In the genomic region with DNA sequence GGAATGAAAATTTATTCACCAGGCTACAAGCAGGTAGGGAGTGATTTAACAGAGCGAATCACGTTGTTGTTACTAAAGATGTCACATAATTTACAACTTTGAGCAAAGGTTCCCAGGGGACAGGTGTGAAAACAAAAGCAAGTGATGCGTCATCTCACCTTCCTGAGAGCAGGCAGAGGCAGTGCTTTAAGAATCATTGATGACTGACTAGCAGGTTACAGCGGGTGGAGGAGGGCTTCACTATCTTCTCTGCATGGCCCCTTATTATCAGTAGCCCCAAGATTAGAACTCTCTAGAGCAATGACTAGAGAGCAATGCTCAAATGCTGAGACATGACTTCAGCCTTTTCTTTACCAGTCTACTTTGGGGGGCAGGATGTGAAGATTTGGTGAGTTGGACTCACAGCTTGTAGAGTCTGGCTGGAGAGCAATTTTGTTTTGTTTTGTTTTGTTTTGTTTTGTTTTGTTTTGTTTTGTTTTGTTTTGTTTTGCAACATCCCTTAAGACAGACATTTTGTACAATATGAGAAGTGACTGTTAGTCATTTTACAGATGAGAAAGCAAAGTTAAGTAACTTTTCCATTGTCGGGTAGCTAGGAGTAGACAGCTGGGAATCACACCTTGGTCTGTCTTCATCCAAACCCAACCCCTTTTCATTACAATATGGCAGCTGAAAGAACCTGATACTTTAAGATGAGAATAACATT, we compare ENCODE assay signal across 9 cellular contexts.
DNase-seq lines count a peak whose midpoint lies in the region; ATAC-seq and TF ChIP-seq lines count a peak whose summit lies in the region.
"Had no signal": no experiment of that assay in that cellular context is flagged by ENCODE, and none has a peak within 500 bp of the region (broad histone marks: within the 10 kb centered on the region; RNA-seq: fewer than 3 reads in every experiment).

No MANE protein-coding gene starts in this region.

- in situ Hi-C loops in gastrocnemius medialis (cut with MboI; ENCODE audit: low sequenced_read_pairs in 4 of 4) = no loop called here

- TF ChIP-seq POLR2A in uterus (IDR thresholded peaks at IDR 0.05) (no peak), gastrocnemius medialis (IDR thresholded peaks at IDR 0.05) (no peak)

- no peaks in the 10 kb centered on the region for H3K9me3 ChIP-seq in mucosa of descending colon
- no peaks in the 10 kb centered on the region for H3K9me3 ChIP-seq in uterus
- no peaks in the 10 kb centered on the region for H3K9me3 ChIP-seq in gastrocnemius medialis

- peak; percentile 68 for ATAC-seq in GM21529 (IDR thresholded peaks at IDR 0.05; ENCODE audit: unreplicated experiment)
- ATAC-seq in HG03469 (IDR thresholded peaks at IDR 0.05; ENCODE audit: unreplicated experiment) = peak; percentile 59
- ATAC-seq in mucosa of descending colon = peak; percentile 66
- no peak for ATAC-seq in gastrocnemius medialis

- H3K27ac ChIP-seq in uterus (no peak overlapping the region), gastrocnemius medialis (no peak overlapping the region)

- no peaks in the 10 kb centered on the region for H3K4me1 ChIP-seq in mucosa of descending colon (ENCODE audit: low read depth)
- no peaks in the 10 kb centered on the region for H3K4me1 ChIP-seq in uterus
- H3K4me1 ChIP-seq in gastrocnemius medialis = peaks cover 0 to 3% of the 10 kb centered on the region in 2 donors

- H3K36me3 ChIP-seq in mucosa of descending colon (ENCODE audit: low read depth) = no peaks in the 10 kb centered on the region
- no peaks in the 10 kb centered on the region for H3K36me3 ChIP-seq in uterus
- no peaks in the 10 kb centered on the region for H3K36me3 ChIP-seq in gastrocnemius medialis

- intact Hi-C loops in mucosa of descending colon (cut with DNase I, micrococcal nuclease) = no loop called here
- intact Hi-C loops in uterus (cut with DNase I; ENCODE audit: low total_unique reads) = no loop called here
- intact Hi-C loops in gastrocnemius medialis (cut with DNase I; ENCODE audit: low total_unique reads) = no loop called here

- DNase-seq in NCI-H748 (lab: John Stamatoyannopoulos, UW; ENCODE audit: unreplicated experiment) = peak; percentile 39
- no peak for DNase-seq in NCI-H748 treated with DMSO at 0.1 percent for 48 hours (lab: John Stamatoyannopoulos, UW)
- no peak for DNase-seq in mucosa of descending colon
- no peak for DNase-seq in uterus
- DNase-seq in H4 (ENCODE audit: low spot score) = no peak
- DNase-seq in gastrocnemius medialis = no peak
- DNase-seq: stimulated activated CD4-positive, alpha-beta T cell treated with anti-CD3 and anti-CD28 coated beads, Interleukin-4, amount 100 ng/mL, for 4 hours had no signal

- H3K4me3 ChIP-seq in mucosa of descending colon (no peak overlapping the region), uterus (no peak overlapping the region), gastrocnemius medialis (no peak overlapping the region)

- H3K27me3 ChIP-seq in uterus (no peaks in the 10 kb centered on the region), gastrocnemius medialis (no peaks in the 10 kb centered on the region)

- TF ChIP-seq CTCF in mucosa of descending colon (IDR thresholded peaks at IDR 0.05) (no peak), uterus (IDR thresholded peaks at IDR 0.05) (no peak), gastrocnemius medialis (IDR thresholded peaks at IDR 0.05 in 4 of 5, conservative IDR thresholded peaks at IDR 0.05 in 1 of 5) (no peak)

Comparison
In these comparisons a context has a peak if more than half of its experiments do, and no peak if none do; other contexts are left out.
1. ATAC-seq: peak in GM21529 (single experiment), HG03469 (single experiment) and mucosa of descending colon (single experiment); none in gastrocnemius medialis (0 of 2).